ENCODE assay signal across 18 cellular contexts in genomic region chr4:38237139-38237538, GRCh38.
DNase-seq lines count a peak whose midpoint lies in the region; ATAC-seq, FAIRE-seq and TF ChIP-seq lines count a peak whose summit lies in the region.
"Had no signal": no experiment of that assay in that cellular context is flagged by ENCODE, and none has a peak within 500 bp of the region (broad histone marks: within the 10 kb centered on the region; RNA-seq: fewer than 3 reads in every experiment).

No MANE protein-coding gene starts in this region.

- CTCF ChIA-PET in PC-3 (lab: Charles Lee), result no interaction called here
- CTCF ChIA-PET in naive thymus-derived CD4-positive, alpha-beta T cell (lab: Charles Lee), result no interaction called here

- no peak for FAIRE-seq in RCC 7860 (lab: Jason Lieb, UNC)
- FAIRE-seq: frontal cortex had no signal

- H3K27ac ChIP-seq in PC-3 (ENCODE audit: low read length), result peak overlapping the region; percentile 51
- no peak overlapping the region for H3K27ac ChIP-seq in naive thymus-derived CD4-positive, alpha-beta T cell (ENCODE audit: low read depth, low read length)
- H3K27ac ChIP-seq: SJSA1 had no signal

- intact Hi-C loops in PC-3 (cut with micrococcal nuclease), result no loop called here
- intact Hi-C loops in naive thymus-derived CD4-positive, alpha-beta T cell (cut with micrococcal nuclease), result no loop called here

- no peak overlapping the region for H3K9ac ChIP-seq in PC-3 (ENCODE audit: low read length)

- no peaks in the 10 kb centered on the region for H3K9me3 ChIP-seq in PC-3 (ENCODE audit: low read length)
- no peaks in the 10 kb centered on the region for H3K9me3 ChIP-seq in naive thymus-derived CD4-positive, alpha-beta T cell (ENCODE audit: control insufficient read depth in 2 of 3, low read length in 3 of 3)
- H3K9me3 ChIP-seq: SJSA1 had no signal

- no peaks in the 10 kb centered on the region for H3K36me3 Mint-ChIP-seq in naive thymus-derived CD4-positive, alpha-beta T cell

- no peaks in the 10 kb centered on the region for H4K20me1 ChIP-seq in PC-3 (ENCODE audit: low read length)

- no peaks in the 10 kb centered on the region for H3F3A ChIP-seq in PC-3 (ENCODE audit: low read length, unreplicated experiment)

- no peaks in the 10 kb centered on the region for H3K79me2 ChIP-seq in PC-3 (ENCODE audit: low read length)

- H2AFZ ChIP-seq in PC-3 (ENCODE audit: low read length), result no peak overlapping the region

- no peak overlapping the region for H3K4me3 ChIP-seq in PC-3 (ENCODE audit: low read length)
- H3K4me3 ChIP-seq in naive thymus-derived CD4-positive, alpha-beta T cell (ENCODE audit: low read length), result no peak overlapping the region
- H3K4me3 ChIP-seq: SJSA1 had no signal

- ATAC-seq in PC-3, result peak; percentile 93
- no peak for ATAC-seq in naive thymus-derived CD4-positive, alpha-beta T cell
- ATAC-seq: left colon had no signal

- H3K27ac Mint-ChIP-seq in naive thymus-derived CD4-positive, alpha-beta T cell, result no peak overlapping the region
- H3K27ac Mint-ChIP-seq: H9, nephron had no signal

- no peaks in the 10 kb centered on the region for H3K27me3 ChIP-seq in PC-3 (ENCODE audit: low read length)
- no peaks in the 10 kb centered on the region for H3K27me3 ChIP-seq in naive thymus-derived CD4-positive, alpha-beta T cell (ENCODE audit: control insufficient read depth in 2 of 2, insufficient read depth in 2 of 2, low read length in 2 of 2)
- H3K27me3 ChIP-seq: SJSA1 had no signal

- no peaks in the 10 kb centered on the region for H3K9me2 ChIP-seq in PC-3 (replicated peaks; ENCODE audit: low read length)

- no TSS peak for BruUV-seq in PC-3 (replicated peaks; lab: Mats Ljungman, UMichigan)

- no peaks in the 10 kb centered on the region; the same call in 1 of the 2 replicates for H3K36me3 ChIP-seq in PC-3 (ENCODE audit: low read depth, low read length)
- H3K36me3 ChIP-seq in naive thymus-derived CD4-positive, alpha-beta T cell (ENCODE audit: control insufficient read depth in 2 of 3, insufficient read depth in 3 of 3, low read length in 3 of 3), result no peaks in the 10 kb centered on the region
- H3K36me3 ChIP-seq: SJSA1 had no signal

- peaks cover 0 to 6% (median 0%) of the 10 kb centered on the region in 11 donors for H3K9me3 Mint-ChIP-seq in naive thymus-derived CD4-positive, alpha-beta T cell
- H3K9me3 Mint-ChIP-seq: H9, nephron had no signal

- peaks cover 0 to 6% (median 3%) of the 10 kb centered on the region in 7 donors for H3K4me1 Mint-ChIP-seq in naive thymus-derived CD4-positive, alpha-beta T cell
- H3K4me1 Mint-ChIP-seq: nephron had no signal

- POLR2A ChIA-PET in PC-3 (lab: Charles Lee; ENCODE audit: unreplicated experiment), result no interaction called here
- POLR2A ChIA-PET in naive thymus-derived CD4-positive, alpha-beta T cell (lab: Charles Lee), result interaction anchor here (0.6 to 0.7 kb wide), 2 partner anchors 21 to 142 kb away, joined by 4 read pairs; no protein-coding TSS in a partner anchor

- H3K4me3 Mint-ChIP-seq in naive thymus-derived CD4-positive, alpha-beta T cell, result no peak overlapping the region
- H3K4me3 Mint-ChIP-seq: H9, nephron had no signal

- 0 out of 2 replicates have a peak overlapping the region, but pooled peaks have one; percentile 1 for H3K4me2 ChIP-seq in PC-3 (ENCODE audit: low read length)

- peaks cover 12% of the 10 kb centered on the region for H3K4me1 ChIP-seq in PC-3 (ENCODE audit: insufficient read depth, low read length)
- H3K4me1 ChIP-seq in naive thymus-derived CD4-positive, alpha-beta T cell (ENCODE audit: control insufficient read depth in 2 of 2, insufficient read depth in 2 of 2, low read length in 2 of 2), result peaks cover 0 to 1% of the 10 kb centered on the region in 2 donors
- H3K4me1 ChIP-seq: SJSA1 had no signal

- peaks cover 0 to 21% (median 4%) of the 10 kb centered on the region in 5 donors for H3K27me3 Mint-ChIP-seq in naive thymus-derived CD4-positive, alpha-beta T cell

- TF ChIP-seq CTCF in PC-3 (conservative IDR thresholded peaks at IDR 0.05; ENCODE audit: low read depth, low read length), result 0 out of 2 replicates have a peak, but pooled peaks have one; percentile 11

- DNase-seq in EH (ENCODE audit: low read depth) (peak; percentile 89), PC-3 (peak; percentile 80), dermis blood vessel endothelial cell (peak; percentile 85), mucosa of gallbladder (ENCODE audit: low spot score) (peak; percentile 33), T-helper 1 cell (no peak), RCC 7860 (ENCODE audit: low spot score) (no peak), NCI-H2029 treated with DMSO at 0.1 percent for 48 hours (lab: John Stamatoyannopoulos, UW) (no peak)
- DNase-seq in naive thymus-derived CD4-positive, alpha-beta T cell, result no peak
- DNase-seq: activated CD4-positive, CD25-positive, alpha-beta regulatory T cell; caudate nucleus; H9; left colon; NCI-H510A; stimulated activated CD4-positive, alpha-beta T cell treated with anti-CD3 and anti-CD28 coated beads, Interleukin-15, amount 100 ng/mL, for 24 hours; stimulated activated CD8-positive, alpha-beta memory T cell treated with anti-CD3 and anti-CD28 coated beads, Interleukin-4, amount 100 ng/mL, for 48 hours had no signal

Comparison
In these comparisons a context has a peak if more than half of its experiments do, and no peak if none do; other contexts are left out.
1. DNase-seq: peak in EH (single experiment), PC-3 (single experiment), dermis blood vessel endothelial cell (single experiment) and mucosa of gallbladder (single experiment); none in T-helper 1 cell (0 of 5), RCC 7860 (single experiment), naive thymus-derived CD4-positive, alpha-beta T cell (0 of 9) and NCI-H2029 treated with DMSO at 0.1 percent for 48 hours (single experiment).